Comparison of ENCODE assay signal across 25 cellular contexts in the genomic region with DNA sequence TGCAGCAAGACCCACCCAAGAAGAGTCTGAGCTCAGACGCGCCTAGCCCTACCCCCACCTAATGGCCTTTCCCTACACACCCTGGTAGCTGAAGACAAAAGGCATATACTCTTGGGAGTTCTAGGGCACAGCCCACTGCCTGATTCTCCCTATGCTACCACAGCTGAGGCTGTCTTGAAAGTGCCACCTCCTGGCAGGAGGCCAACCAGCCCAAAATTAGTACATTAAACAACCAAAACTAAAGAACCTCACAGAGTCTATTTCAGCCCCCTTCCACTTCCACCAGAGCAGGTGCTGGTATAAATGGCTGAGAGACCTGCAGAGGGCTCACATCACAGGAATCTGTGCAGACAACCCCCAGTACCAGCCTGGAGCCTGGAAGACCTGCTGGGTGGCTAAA.
"Had no signal": no experiment of that assay in that cellular context is flagged by ENCODE, and none has a peak within 500 bp of the region (broad histone marks: within the 10 kb centered on the region; RNA-seq: fewer than 3 reads in every experiment).

No MANE protein-coding gene starts in this region.

- H3K27me3 ChIP-seq: colonic mucosa, heart right ventricle, right lobe of liver, tibial nerve, upper lobe of right lung had no signal

- H3K4me3 ChIP-seq: colonic mucosa, heart right ventricle, lower lobe of right lung, pancreas, right lobe of liver, thoracic aorta, tibial nerve, upper lobe of right lung, uterus had no signal

- H3K4me1 ChIP-seq: colonic mucosa, heart right ventricle, lower lobe of right lung, pancreas, right lobe of liver, tibial nerve, upper lobe of right lung, uterus had no signal

- H3K9me3 ChIP-seq: colonic mucosa, heart right ventricle, lower lobe of right lung, pancreas, right lobe of liver, thoracic aorta, upper lobe of right lung, uterus had no signal

- H3K4me1 Mint-ChIP-seq: immature natural killer cell; natural killer cell; stimulated activated naive B cell treated with anti-CD40 and anti-IgM and Interleukin-4, amounts not matched to agents 10 μg/mL and 1 μg/mL and 100 μg/mL, for 72 hours had no signal

- ATAC-seq: esophagus mucosa; heart right ventricle; left ventricle myocardium superior; lower lobe of right lung; natural killer cell; pancreas; right lobe of liver; stimulated activated naive B cell treated with anti-CD40 and anti-IgM and Interleukin-4, amounts not matched to agents 10 μg/mL and 1 μg/mL and 100 μg/mL, for 72 hours; upper lobe of right lung had no signal

- H3K36me3 Mint-ChIP-seq: immature natural killer cell; natural killer cell; stimulated activated naive B cell treated with anti-CD40 and anti-IgM and Interleukin-4, amounts not matched to agents 10 μg/mL and 1 μg/mL and 100 μg/mL, for 72 hours had no signal

- H3K4me3 Mint-ChIP-seq: immature natural killer cell; natural killer cell; stimulated activated naive B cell treated with anti-CD40 and anti-IgM and Interleukin-4, amounts not matched to agents 10 μg/mL and 1 μg/mL and 100 μg/mL, for 72 hours; stimulated activated naive CD8-positive, alpha-beta T cell treated with anti-CD3 and anti-CD28 coated beads, Interleukin-15, Interleukin-2, amounts not matched to agents 100 ng/mL and 50 ng/mL, for 24 hours had no signal

- DNase-seq: colonic mucosa; foreskin fibroblast; glutamatergic neuron; heart right ventricle; hippocampal formation; immature natural killer cell; islet precursor cell; left ventricle myocardium superior; lower lobe of right lung; natural killer cell; occipital lobe; pancreas; right lobe of liver; small intestine; stimulated activated CD4-positive, alpha-beta T cell treated with anti-CD3 and anti-CD28 coated beads, Interleukin-15, amount 100 ng/mL, for 24 hours; stimulated activated CD4-positive, alpha-beta T cell treated with anti-CD3 and anti-CD28 coated beads, Interleukin-2, amount 100 ng/mL, for 48 hours; stimulated activated naive B cell treated with anti-CD40 and anti-IgM and Interleukin-4, amounts not matched to agents 10 μg/mL and 1 μg/mL and 100 μg/mL, for 72 hours; upper lobe of right lung; uterus had no signal

- H3K27me3 Mint-ChIP-seq: progenitor cell of endocrine pancreas; stimulated activated naive CD8-positive, alpha-beta T cell treated with anti-CD3 and anti-CD28 coated beads, Interleukin-15, Interleukin-2, amounts not matched to agents 100 ng/mL and 50 ng/mL, for 24 hours had no signal

- H3K36me3 ChIP-seq: colonic mucosa, heart right ventricle, lower lobe of right lung, pancreas, right lobe of liver, thoracic aorta, tibial nerve, upper lobe of right lung, uterus had no signal

- H3K27ac Mint-ChIP-seq: immature natural killer cell; natural killer cell; progenitor cell of endocrine pancreas; stimulated activated naive B cell treated with anti-CD40 and anti-IgM and Interleukin-4, amounts not matched to agents 10 μg/mL and 1 μg/mL and 100 μg/mL, for 72 hours; stimulated activated naive CD8-positive, alpha-beta T cell treated with anti-CD3 and anti-CD28 coated beads, Interleukin-15, Interleukin-2, amounts not matched to agents 100 ng/mL and 50 ng/mL, for 24 hours had no signal

- H3K27ac ChIP-seq: colonic mucosa, epithelial cell of prostate, heart right ventricle, lower lobe of right lung, pancreas, right lobe of liver, thoracic aorta, tibial nerve, upper lobe of right lung, uterus had no signal
